ENCODE assay signal across 2 cellular contexts in genomic region chr13:49112782-49113525, GRCh38.
TF ChIP-seq lines count a peak whose summit lies in the region.

No MANE protein-coding gene starts in this region.

TF ChIP-seq in SK-N-SH, 30 proteins besides CTCF, POLR2A, EP300 and RAD21 (continued from another document):
- TF ChIP-seq, protein P1, sequence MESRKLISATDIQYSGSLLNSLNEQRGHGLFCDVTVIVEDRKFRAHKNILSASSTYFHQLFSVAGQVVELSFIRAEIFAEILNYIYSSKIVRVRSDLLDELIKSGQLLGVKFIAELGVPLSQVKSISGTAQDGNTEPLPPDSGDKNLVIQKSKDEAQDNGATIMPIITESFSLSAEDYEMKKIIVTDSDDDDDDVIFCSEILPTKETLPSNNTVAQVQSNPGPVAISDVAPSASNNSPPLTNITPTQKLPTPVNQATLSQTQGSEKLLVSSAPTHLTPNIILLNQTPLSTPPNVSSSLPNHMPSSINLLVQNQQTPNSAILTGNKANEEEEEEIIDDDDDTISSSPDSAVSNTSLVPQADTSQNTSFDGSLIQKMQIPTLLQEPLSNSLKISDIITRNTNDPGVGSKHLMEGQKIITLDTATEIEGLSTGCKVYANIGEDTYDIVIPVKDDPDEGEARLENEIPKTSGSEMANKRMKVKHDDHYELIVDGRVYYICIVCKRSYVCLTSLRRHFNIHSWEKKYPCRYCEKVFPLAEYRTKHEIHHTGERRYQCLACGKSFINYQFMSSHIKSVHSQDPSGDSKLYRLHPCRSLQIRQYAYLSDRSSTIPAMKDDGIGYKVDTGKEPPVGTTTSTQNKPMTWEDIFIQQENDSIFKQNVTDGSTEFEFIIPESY (IDR thresholded peaks at IDR 0.05; ENCODE audit: borderline replicate concordance, low read depth): no peak
- TF ChIP-seq NFIC (IDR thresholded peaks at IDR 0.05; ENCODE audit: borderline replicate concordance): no peak
- no peak for TF ChIP-seq MXI1 (IDR thresholded peaks at IDR 0.05; ENCODE audit: low read depth, low read length)
- TF ChIP-seq, protein P2, sequence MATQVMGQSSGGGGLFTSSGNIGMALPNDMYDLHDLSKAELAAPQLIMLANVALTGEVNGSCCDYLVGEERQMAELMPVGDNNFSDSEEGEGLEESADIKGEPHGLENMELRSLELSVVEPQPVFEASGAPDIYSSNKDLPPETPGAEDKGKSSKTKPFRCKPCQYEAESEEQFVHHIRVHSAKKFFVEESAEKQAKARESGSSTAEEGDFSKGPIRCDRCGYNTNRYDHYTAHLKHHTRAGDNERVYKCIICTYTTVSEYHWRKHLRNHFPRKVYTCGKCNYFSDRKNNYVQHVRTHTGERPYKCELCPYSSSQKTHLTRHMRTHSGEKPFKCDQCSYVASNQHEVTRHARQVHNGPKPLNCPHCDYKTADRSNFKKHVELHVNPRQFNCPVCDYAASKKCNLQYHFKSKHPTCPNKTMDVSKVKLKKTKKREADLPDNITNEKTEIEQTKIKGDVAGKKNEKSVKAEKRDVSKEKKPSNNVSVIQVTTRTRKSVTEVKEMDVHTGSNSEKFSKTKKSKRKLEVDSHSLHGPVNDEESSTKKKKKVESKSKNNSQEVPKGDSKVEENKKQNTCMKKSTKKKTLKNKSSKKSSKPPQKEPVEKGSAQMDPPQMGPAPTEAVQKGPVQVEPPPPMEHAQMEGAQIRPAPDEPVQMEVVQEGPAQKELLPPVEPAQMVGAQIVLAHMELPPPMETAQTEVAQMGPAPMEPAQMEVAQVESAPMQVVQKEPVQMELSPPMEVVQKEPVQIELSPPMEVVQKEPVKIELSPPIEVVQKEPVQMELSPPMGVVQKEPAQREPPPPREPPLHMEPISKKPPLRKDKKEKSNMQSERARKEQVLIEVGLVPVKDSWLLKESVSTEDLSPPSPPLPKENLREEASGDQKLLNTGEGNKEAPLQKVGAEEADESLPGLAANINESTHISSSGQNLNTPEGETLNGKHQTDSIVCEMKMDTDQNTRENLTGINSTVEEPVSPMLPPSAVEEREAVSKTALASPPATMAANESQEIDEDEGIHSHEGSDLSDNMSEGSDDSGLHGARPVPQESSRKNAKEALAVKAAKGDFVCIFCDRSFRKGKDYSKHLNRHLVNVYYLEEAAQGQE (IDR thresholded peaks at IDR 0.05; ENCODE audit: low read depth, low read length): no peak

TF ChIP-seq in SK-N-SH treated with all-trans-retinoic acid at 6 μM for 48 hours, 23 proteins besides CTCF, POLR2A, EP300 and RAD21 (continued from another document):
- TF ChIP-seq TSHZ2 (CRISPR knock-in tag; IDR thresholded peaks at IDR 0.05) (no peak), RARB (CRISPR knock-in tag; IDR thresholded peaks at IDR 0.05) (no peak), CREB5 (CRISPR knock-in tag; IDR thresholded peaks at IDR 0.05; ENCODE audit: low read depth) (no peak), ZNF70 (CRISPR knock-in tag; IDR thresholded peaks at IDR 0.05) (no peak), GLIS3 (CRISPR knock-in tag; IDR thresholded peaks at IDR 0.05) (no peak), PPARA (CRISPR knock-in tag; IDR thresholded peaks at IDR 0.05; ENCODE audit: borderline replicate concordance) (no peak), ZNF8 (CRISPR knock-in tag; IDR thresholded peaks at IDR 0.05) (no peak), ZFP3 (CRISPR knock-in tag; IDR thresholded peaks at IDR 0.05) (no peak), BACH2 (CRISPR knock-in tag; IDR thresholded peaks at IDR 0.05; ENCODE audit: borderline replicate concordance) (no peak)
- TF ChIP-seq, protein P3, sequence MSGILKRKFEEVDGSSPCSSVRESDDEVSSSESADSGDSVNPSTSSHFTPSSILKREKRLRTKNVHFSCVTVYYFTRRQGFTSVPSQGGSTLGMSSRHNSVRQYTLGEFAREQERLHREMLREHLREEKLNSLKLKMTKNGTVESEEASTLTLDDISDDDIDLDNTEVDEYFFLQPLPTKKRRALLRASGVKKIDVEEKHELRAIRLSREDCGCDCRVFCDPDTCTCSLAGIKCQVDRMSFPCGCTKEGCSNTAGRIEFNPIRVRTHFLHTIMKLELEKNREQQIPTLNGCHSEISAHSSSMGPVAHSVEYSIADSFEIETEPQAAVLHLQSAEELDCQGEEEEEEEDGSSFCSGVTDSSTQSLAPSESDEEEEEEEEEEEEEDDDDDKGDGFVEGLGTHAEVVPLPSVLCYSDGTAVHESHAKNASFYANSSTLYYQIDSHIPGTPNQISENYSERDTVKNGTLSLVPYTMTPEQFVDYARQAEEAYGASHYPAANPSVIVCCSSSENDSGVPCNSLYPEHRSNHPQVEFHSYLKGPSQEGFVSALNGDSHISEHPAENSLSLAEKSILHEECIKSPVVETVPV (CRISPR knock-in tag; IDR thresholded peaks at IDR 0.05): no peak
